Comparison of ENCODE assay signal across 8 cellular contexts in genomic region chr3:15427981-15428380, GRCh38. TPM values are rescaled to one million over a fixed set of nuclear protein-coding genes. Genes with fewer than 3 reads are reported as not detected.
DNase-seq lines count a peak whose midpoint lies in the region; ATAC-seq, FAIRE-seq and TF ChIP-seq lines count a peak whose summit lies in the region.

No MANE protein-coding gene starts in this region.

- H3K79me2 ChIP-seq in PC-9 (ENCODE audit: low read depth) (peaks cover 64% of the 10 kb centered on the region), endothelial cell of umbilical vein (ENCODE audit: control insufficient read depth, insufficient read depth, low read length) (peaks cover 47% of the 10 kb centered on the region)

- peak overlapping the region; percentile 82 for H3K9ac ChIP-seq in endothelial cell of umbilical vein (replicated peaks; ENCODE audit: extremely low read depth, insufficient read depth, low read length)

- CTCF ChIA-PET in PC-9 (lab: Charles Lee) (no interaction called here), endothelial cell of umbilical vein (lab: Charles Lee) (no interaction called here)

- H3K27me3 Mint-ChIP-seq in CD4-positive, CD25-positive, alpha-beta regulatory T cell = no peaks in the 10 kb centered on the region
- H3K27me3 Mint-ChIP-seq in nephron (ENCODE audit: low read depth) = no peaks in the 10 kb centered on the region

- no peak for FAIRE-seq in endothelial cell of umbilical vein (lab: Jason Lieb, UNC)
- FAIRE-seq in H54 (lab: Jason Lieb, UNC) = no peak

- peaks cover 32% of the 10 kb centered on the region for H3K36me3 ChIP-seq in CD4-positive, CD25-positive, alpha-beta regulatory T cell (ENCODE audit: control insufficient read depth, insufficient read depth, low read length)
- H3K36me3 ChIP-seq in PC-9 (ENCODE audit: low read depth) = peaks cover 24% of the 10 kb centered on the region; the same call in 1 of the 2 replicates
- H3K36me3 ChIP-seq in endothelial cell of umbilical vein (ENCODE audit: control insufficient read depth in 2 of 2, extremely low read depth in 1 of 2, insufficient read depth in 2 of 2, low read length in 2 of 2) = peaks cover 0 to 5% of the 10 kb centered on the region in 2 experiments

- H3K4me1 ChIP-seq in CD4-positive, CD25-positive, alpha-beta regulatory T cell (ENCODE audit: control insufficient read depth, insufficient read depth, low read length, poor library complexity, severe bottlenecking) = peaks cover 61% of the 10 kb centered on the region
- H3K4me1 ChIP-seq in PC-9 (replicated peaks; ENCODE audit: insufficient read depth) (peaks cover 20% of the 10 kb centered on the region), endothelial cell of umbilical vein (ENCODE audit: control insufficient read depth, extremely low read depth, insufficient read depth, low read length) (peaks cover 17% of the 10 kb centered on the region)

- DNase-seq in CD4-positive, CD25-positive, alpha-beta regulatory T cell = no peak
- no peak for DNase-seq in PC-9
- DNase-seq in endothelial cell of umbilical vein (ENCODE audit: low read depth, low spot score) = no peak
- DNase-seq in H54 (ENCODE audit: insufficient read length, low spot score) = no peak
- no peak for DNase-seq in GM19238 (ENCODE audit: insufficient read length, low spot score)
- DNase-seq in NCI-H187 (lab: John Stamatoyannopoulos, UW) = no peak

- TF ChIP-seq POLR2A in endothelial cell of umbilical vein (IDR thresholded peaks at IDR 0.05; ENCODE audit: low read depth, low read length) (no peak), H54 (IDR thresholded peaks at IDR 0.05; ENCODE audit: low read depth, low read length) (no peak)

- no peaks in the 10 kb centered on the region for H3K9me3 Mint-ChIP-seq in CD4-positive, CD25-positive, alpha-beta regulatory T cell
- no peaks in the 10 kb centered on the region for H3K9me3 Mint-ChIP-seq in nephron

- no peaks in the 10 kb centered on the region for H3K9me1 ChIP-seq in endothelial cell of umbilical vein (replicated peaks; ENCODE audit: control insufficient read depth, extremely low read depth, insufficient read depth, low read length)

- H3K27me3 ChIP-seq in CD4-positive, CD25-positive, alpha-beta regulatory T cell (ENCODE audit: control insufficient read depth, insufficient read depth, low read length) = no peaks in the 10 kb centered on the region
- no peaks in the 10 kb centered on the region for H3K27me3 ChIP-seq in PC-9 (ENCODE audit: insufficient read depth, low read depth)
- H3K27me3 ChIP-seq in endothelial cell of umbilical vein (ENCODE audit: control insufficient read depth in 2 of 2, insufficient read depth in 2 of 2, low read length in 2 of 2) = no peaks in the 10 kb centered on the region

- H3K4me3 ChIP-seq in CD4-positive, CD25-positive, alpha-beta regulatory T cell (ENCODE audit: low read depth, low read length) = peak overlapping the region; percentile 97
- peak overlapping the region; percentile 96 for H3K4me3 ChIP-seq in PC-9
- H3K4me3 ChIP-seq in endothelial cell of umbilical vein (replicated peaks in 1 of 3; ENCODE audit: insufficient read depth in 1 of 3, low read depth in 1 of 3, low read length in 3 of 3) = peak overlapping the region; percentile 70 to 90 (median 86)

- peaks cover 35 to 77% (median 53%) of the 10 kb centered on the region in 4 donors for H3K4me1 Mint-ChIP-seq in CD4-positive, CD25-positive, alpha-beta regulatory T cell
- H3K4me1 Mint-ChIP-seq in nephron = peaks cover 37% of the 10 kb centered on the region

- H2AFZ ChIP-seq in PC-9 (peak overlapping the region; percentile 99), endothelial cell of umbilical vein (ENCODE audit: low read depth, low read length) (peak overlapping the region; percentile 80)

- intact Hi-C loops in PC-9 (cut with micrococcal nuclease; ENCODE audit: unreplicated experiment) (loop anchor here (5.0 kb wide), 1 partner anchor 134 kb away; no protein-coding TSS in a partner anchor), endothelial cell of umbilical vein (cut with micrococcal nuclease) (loop anchor here (1.0 to 5.0 kb wide), 4 partner anchors 13 to 384 kb away; partner anchors contain the start of gene CAPN7)

- no peaks in the 10 kb centered on the region for H3K9me3 ChIP-seq in CD4-positive, CD25-positive, alpha-beta regulatory T cell (ENCODE audit: control insufficient read depth in 2 of 2, low read length in 2 of 2)
- H3K9me3 ChIP-seq in PC-9 (ENCODE audit: insufficient read depth, low read depth) (no peaks in the 10 kb centered on the region), endothelial cell of umbilical vein (replicated peaks; ENCODE audit: control insufficient read depth, insufficient read depth, low read length) (no peaks in the 10 kb centered on the region)

- peak overlapping the region; percentile 82 for H3K27ac ChIP-seq in CD4-positive, CD25-positive, alpha-beta regulatory T cell (ENCODE audit: insufficient read depth, low read length, poor library complexity, severe bottlenecking)
- no peak overlapping the region for H3K27ac ChIP-seq in PC-9
- peak overlapping the region; percentile 47 for H3K27ac ChIP-seq in endothelial cell of umbilical vein (ENCODE audit: insufficient read depth, low read depth, low read length)

- peak overlapping the region; percentile 92 to 100 (median 98) for H3K4me3 Mint-ChIP-seq in CD4-positive, CD25-positive, alpha-beta regulatory T cell
- H3K4me3 Mint-ChIP-seq in nephron = peak overlapping the region; percentile 98 to 100 (median 99)

- no peaks in the 10 kb centered on the region for H3F3A ChIP-seq in PC-9 (ENCODE audit: insufficient read depth, low read depth)

- H4K20me1 ChIP-seq in PC-9 (ENCODE audit: insufficient read depth) (peaks cover 21% of the 10 kb centered on the region), endothelial cell of umbilical vein (replicated peaks; ENCODE audit: control insufficient read depth, extremely low read depth, insufficient read depth, low read length) (no peaks in the 10 kb centered on the region)

- peak overlapping the region; percentile 96 to 99 (median 97) for H3K27ac Mint-ChIP-seq in CD4-positive, CD25-positive, alpha-beta regulatory T cell
- peak overlapping the region; percentile 81 to 98 (median 95) for H3K27ac Mint-ChIP-seq in nephron

- no peaks in the 10 kb centered on the region for H3K9me2 ChIP-seq in PC-9 (ENCODE audit: insufficient read depth)

- no peak for TF ChIP-seq CTCF in PC-9 (conservative IDR thresholded peaks at IDR 0.05)
- no peak for TF ChIP-seq CTCF in endothelial cell of umbilical vein (IDR thresholded peaks at IDR 0.05; ENCODE audit: extremely low read depth in 1 of 2, insufficient read depth in 1 of 2, low read depth in 1 of 2, low read length in 2 of 2)
- TF ChIP-seq CTCF in nephron (IDR thresholded peaks at IDR 0.05; ENCODE audit: unreplicated experiment in 3 of 3) = no peak

- POLR2A ChIA-PET in PC-9 (lab: Charles Lee; ENCODE audit: unreplicated experiment) (no interaction called here), endothelial cell of umbilical vein (lab: Charles Lee) (no interaction called here)

- BruUV-seq in PC-9 (replicated peaks; lab: Mats Ljungman, UMichigan) = no TSS peak
- no TSS peak for BruUV-seq in endothelial cell of umbilical vein (replicated peaks; lab: Mats Ljungman, UMichigan)

- peak overlapping the region; percentile 93 for H3K4me2 ChIP-seq in PC-9
- peak overlapping the region; percentile 95 for H3K4me2 ChIP-seq in endothelial cell of umbilical vein (ENCODE audit: insufficient read depth, low read length)

- no peak for ATAC-seq in CD4-positive, CD25-positive, alpha-beta regulatory T cell (ENCODE audit: low read depth in 2 of 2)
- ATAC-seq in HG03378 (IDR thresholded peaks at IDR 0.05; ENCODE audit: unreplicated experiment) = no peak

- H3K36me3 Mint-ChIP-seq in CD4-positive, CD25-positive, alpha-beta regulatory T cell = peaks cover 28% of the 10 kb centered on the region
- H3K36me3 Mint-ChIP-seq in nephron (ENCODE audit: low read depth) = peaks cover 21% of the 10 kb centered on the region

- dilution Hi-C loops in endothelial cell of umbilical vein (cut with MboI; ENCODE audit: extremely low pct_ligation_motif_present, low sequenced_read_pairs) = no loop called here

TF ChIP-seq in endothelial cell of umbilical vein, 7 proteins besides CTCF, POLR2A, EP300 and RAD21 (continues in another document):
- no peak for TF ChIP-seq JUN (IDR thresholded peaks at IDR 0.05; ENCODE audit: borderline replicate concordance, insufficient read depth, insufficient read length, low read depth)
- no peak for TF ChIP-seq EZH2 (IDR thresholded peaks at IDR 0.05; ENCODE audit: borderline replicate concordance, low read depth, low read length, severe bottlenecking)
- TF ChIP-seq POLR2AphosphoS5 (IDR thresholded peaks at IDR 0.05; ENCODE audit: insufficient read depth, low read depth, low read length) = no peak
- no peak for TF ChIP-seq MAX (IDR thresholded peaks at IDR 0.05; ENCODE audit: insufficient read depth, insufficient read length)
- no peak for TF ChIP-seq GATA2 (IDR thresholded peaks at IDR 0.05; ENCODE audit: insufficient read depth, insufficient read length, low read depth, low read length)

RNA-seq across cellular contexts. Expression of gene EAF1, which starts 0.6 kb away (rescaled TPM):
- 27.9 TPM for total RNA-seq in CD4-positive, CD25-positive, alpha-beta regulatory T cell
- 10 to 100 TPM in 2 of 4 donors, 1 to 10 TPM in 2; 7.9 to 10.7 (median 9.7) TPM for polyA plus RNA-seq in CD4-positive, CD25-positive, alpha-beta regulatory T cell
- total RNA-seq in PC-9 (2021) (15.8 and 16.4 TPM in 2 replicates), endothelial cell of umbilical vein (16.0 and 18.2 TPM in 2 replicates)
- 8.7 and 8.8 TPM in 2 replicates for polyA plus RNA-seq in endothelial cell of umbilical vein
- polyA plus RNA-seq in endothelial cell of umbilical vein (2011; cell fraction: cytosol; rRNA removed) = 8.5 TPM in 2 replicates
- polyA plus RNA-seq in endothelial cell of umbilical vein (2011; cell fraction: nucleus; rRNA removed) = 6.9 and 7.8 TPM in 2 replicates
- 11.4 and 13.7 TPM in 2 replicates for polyA plus RNA-seq in endothelial cell of umbilical vein (2012)
- 19.6 and 20.1 TPM in 2 replicates for polyA minus RNA-seq in endothelial cell of umbilical vein
- polyA minus RNA-seq in endothelial cell of umbilical vein (2011; cell fraction: cytosol; rRNA and poly(A)+ RNA removed) = 15.2 TPM
- polyA minus RNA-seq in endothelial cell of umbilical vein (2011; cell fraction: nucleus; rRNA and poly(A)+ RNA removed) = 8.1 and 13.4 TPM in 2 replicates

RNA-seq across cellular contexts. Expression of gene METTL6, which starts 0.6 kb away (rescaled TPM):
- total RNA-seq in CD4-positive, CD25-positive, alpha-beta regulatory T cell = 9.4 TPM
- 10 to 100 TPM; 10.9 to 18.0 (median 16.1) TPM for polyA plus RNA-seq in CD4-positive, CD25-positive, alpha-beta regulatory T cell
- total RNA-seq in PC-9 (2021) (14.2 and 17.2 TPM in 2 replicates), endothelial cell of umbilical vein (11.7 and 19.5 TPM in 2 replicates)
- 12.7 and 13.9 TPM in 2 replicates for polyA plus RNA-seq in endothelial cell of umbilical vein
- polyA plus RNA-seq in endothelial cell of umbilical vein (2011; cell fraction: cytosol; rRNA removed) = 18.5 and 19.7 TPM in 2 replicates
- polyA plus RNA-seq in endothelial cell of umbilical vein (2011; cell fraction: nucleus; rRNA removed) = 13.4 and 14.0 TPM in 2 replicates
- polyA plus RNA-seq in endothelial cell of umbilical vein (2012) = 13.7 and 19.9 TPM in 2 replicates
- 13.8 and 15.6 TPM in 2 replicates for polyA minus RNA-seq in endothelial cell of umbilical vein
- polyA minus RNA-seq in endothelial cell of umbilical vein (2011; cell fraction: cytosol; rRNA and poly(A)+ RNA removed) = 9.6 TPM
- 5.7 and 6.7 TPM in 2 replicates for polyA minus RNA-seq in endothelial cell of umbilical vein (2011; cell fraction: nucleus; rRNA and poly(A)+ RNA removed)
